ENCODE assay signal across 25 cellular contexts in the genomic region with DNA sequence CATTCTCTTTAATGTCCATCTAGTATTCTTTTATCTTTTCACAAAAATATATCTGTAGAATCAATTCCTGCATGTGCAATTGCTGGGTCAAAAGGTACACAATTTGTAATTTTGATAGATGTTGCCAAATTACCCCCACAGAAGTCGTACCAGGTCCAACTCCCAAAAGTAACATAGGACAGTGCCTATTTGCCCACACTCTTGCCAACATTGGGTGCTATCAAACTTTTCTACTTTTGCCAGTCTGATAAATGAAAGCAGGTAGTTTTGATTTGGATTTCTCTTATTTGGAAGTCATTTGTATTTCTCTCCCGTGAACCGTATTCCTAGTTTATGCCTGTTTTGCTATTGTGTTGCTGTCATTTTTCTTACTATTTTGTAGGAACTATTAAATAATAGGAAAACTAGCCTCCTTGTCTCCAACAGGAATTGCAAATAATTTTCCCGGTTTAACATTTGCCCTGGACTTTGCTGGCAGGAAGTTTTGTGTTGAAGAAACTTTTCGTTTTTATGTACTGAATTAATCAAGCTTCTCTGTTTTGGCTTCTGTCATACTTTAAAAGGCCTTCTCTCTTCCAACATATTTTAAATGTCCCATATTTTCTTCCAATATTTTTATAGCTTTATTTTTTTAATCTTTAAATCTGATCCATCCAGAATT. TPM values are rescaled to one million over a fixed set of nuclear protein-coding genes. Genes with fewer than 3 reads are reported as not detected.
"Had no signal": no experiment of that assay in that cellular context is flagged by ENCODE, and none has a peak within 500 bp of the region (broad histone marks: within the 10 kb centered on the region; RNA-seq: fewer than 3 reads in every experiment).

No MANE protein-coding gene starts in this region.

- H3K9ac ChIP-seq: KMS-11 had no signal

- H3K4me3 Mint-ChIP-seq: IgD-negative memory B cell had no signal

- ATAC-seq: K562 had no signal

- H3K27ac Mint-ChIP-seq: IgD-negative memory B cell had no signal

- H3K4me2 ChIP-seq: KMS-11 had no signal

- H3K27ac ChIP-seq: KMS-11, SJSA1, SK-N-MC had no signal

- FAIRE-seq: K562 had no signal

- H3K9me3 ChIP-seq: SJSA1 had no signal

- H3K27me3 ChIP-seq: SJSA1 had no signal

- H3K4me1 Mint-ChIP-seq: IgD-negative memory B cell had no signal

- H3K36me3 ChIP-seq: SJSA1 had no signal

- DNase-seq: Kasumi-1, MM.1S, NCI-H1092 treated with DMSO at 0.1 percent for 48 hours, NCI-H1436, NCI-H187, NCI-H2029, NCI-H2081 treated with DMSO at 0.1 percent for 48 hours, NCI-H2171, NCI-H226, NCI-H446, NCI-H510A, NCI-H524 treated with DMSO at 0.1 percent for 48 hours, NCI-H69, NCI-H774, Right ventricle myocardium superior, RPMI8226, SIG-M5, SW 1271 had no signal

- H3K4me1 ChIP-seq: SJSA1 had no signal

- H3K4me3 ChIP-seq: K562, SJSA1, SK-N-MC had no signal

- H3K36me3 Mint-ChIP-seq: IgD-negative memory B cell had no signal

RNA-seq across cellular contexts. Expression of gene PNMA6E, which starts 34.1 kb away (rescaled TPM):
- total RNA-seq: K562, M059J, Right ventricle myocardium superior, SJSA1 had no signal
- polyA plus RNA-seq: IgD-negative memory B cell had no signal

RNA-seq across cellular contexts. Expression of gene ZFP92, which starts 44.3 kb away (rescaled TPM):
- total RNA-seq: M059J, SJSA1 had no signal

RNA-seq across cellular contexts. Expression of gene PNMA6F, which starts 45.4 kb away (rescaled TPM):
- total RNA-seq: HT1080, K562, M059J, Right ventricle myocardium superior, SJSA1 had no signal
- polyA plus RNA-seq: IgD-negative memory B cell, K562 had no signal
